ENCODE assay signal across 7 cellular contexts in genomic region chr7:105808703-105809590, GRCh38.
DNase-seq lines count a peak whose midpoint lies in the region; ATAC-seq and TF ChIP-seq lines count a peak whose summit lies in the region.

No MANE protein-coding gene starts in this region.

- H3K4me1 Mint-ChIP-seq in neural crest cell, result peaks cover 22% of the 10 kb centered on the region

- DNase-seq in SIG-M5 (lab: John Stamatoyannopoulos, UW) (peak; percentile 85), neural crest cell (ENCODE audit: low read depth, low spot score) (no peak), NCI-H2171 (lab: John Stamatoyannopoulos, UW) (no peak), C1 segment of cervical spinal cord (lab: John Stamatoyannopoulos, UW) (no peak)
- DNase-seq in activated naive CD4-positive, alpha-beta T cell (lab: John Stamatoyannopoulos, UW), result peak; percentile 10 to 41 (median 26)

- no peaks in the 10 kb centered on the region for H3K27me3 Mint-ChIP-seq in neural crest cell (ENCODE audit: low read depth)

- ATAC-seq in GM19023 (IDR thresholded peaks at IDR 0.05; ENCODE audit: unreplicated experiment), result peak; percentile 98
- ATAC-seq in HG03025 (IDR thresholded peaks at IDR 0.05; ENCODE audit: low FRiP score, unreplicated experiment), result peak; percentile 97

- H3K36me3 Mint-ChIP-seq in neural crest cell (ENCODE audit: low read depth), result peaks cover 6% of the 10 kb centered on the region

- H3K27ac Mint-ChIP-seq in neural crest cell (ENCODE audit: unreplicated experiment), result peak overlapping the region; percentile 21

- no peaks in the 10 kb centered on the region for H3K9me3 Mint-ChIP-seq in neural crest cell

- no peak overlapping the region for H3K4me3 Mint-ChIP-seq in neural crest cell

- no peak for TF ChIP-seq CTCF in neural crest cell (conservative IDR thresholded peaks at IDR 0.05)

Comparison
In these comparisons a context has a peak if more than half of its experiments do, and no peak if none do; other contexts are left out.
1. DNase-seq: peak in SIG-M5 (single experiment) and activated naive CD4-positive, alpha-beta T cell (4 of 4); none in neural crest cell (single experiment), NCI-H2171 (single experiment) and C1 segment of cervical spinal cord (0 of 14).